12 cellular contexts compared by ENCODE assay signal in the genomic region with DNA sequence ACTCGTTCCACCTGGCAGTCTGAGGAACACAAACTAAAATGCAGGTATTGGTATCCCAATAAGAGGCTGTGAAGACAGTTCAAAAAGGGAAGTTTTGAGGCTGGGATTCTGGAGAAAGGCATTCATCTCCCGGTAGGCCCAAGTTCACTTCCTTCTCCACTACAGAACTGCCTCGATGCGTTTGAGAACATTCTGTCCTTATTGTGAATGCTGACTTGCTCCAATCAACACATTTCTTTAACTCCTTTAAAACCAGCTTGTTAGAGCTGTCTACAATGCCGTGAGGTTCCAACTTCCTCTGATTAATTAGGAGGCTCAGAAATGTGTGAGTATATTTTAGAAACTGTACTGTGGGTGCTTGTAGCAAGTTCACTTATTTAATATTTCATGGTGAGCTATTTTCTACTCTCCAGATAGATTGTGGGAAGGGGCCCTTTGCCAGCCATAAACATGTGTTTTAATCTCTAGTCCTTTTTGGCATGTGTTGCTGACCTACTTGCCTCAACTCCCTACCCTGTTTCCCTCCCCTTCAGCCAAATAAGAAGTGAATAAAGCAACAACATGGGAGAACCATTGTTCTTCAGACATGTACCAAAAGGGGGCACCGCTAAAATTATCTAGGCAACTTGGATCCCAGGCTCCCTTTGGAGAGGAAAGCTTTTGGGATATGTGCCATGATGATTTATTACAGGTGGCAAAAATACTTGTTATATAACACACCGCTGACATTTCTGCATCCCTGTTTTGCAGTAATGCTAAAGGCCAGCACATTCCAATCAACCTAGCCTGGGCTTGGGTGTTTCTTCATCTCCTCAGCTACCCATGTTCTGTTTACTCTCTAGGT.
DNase-seq lines count a peak whose midpoint lies in the region; ATAC-seq and TF ChIP-seq lines count a peak whose summit lies in the region.
"Had no signal": no experiment of that assay in that cellular context is flagged by ENCODE, and none has a peak within 500 bp of the region (broad histone marks: within the 10 kb centered on the region; RNA-seq: fewer than 3 reads in every experiment).

No MANE protein-coding gene starts in this region.

- no peak overlapping the region for H3K4me3 ChIP-seq in epithelial cell of esophagus (ENCODE audit: low read length)
- H3K4me3 ChIP-seq in upper lobe of right lung: no peak overlapping the region
- H3K4me3 ChIP-seq in Karpas-422 (ENCODE audit: low read length): no peak overlapping the region

- POLR2A ChIA-PET in GM10248 (lab: Yijun Ruan, JAX): no interaction called here

- no peak overlapping the region for H3K4me2 ChIP-seq in Karpas-422 (ENCODE audit: low read depth, low read length, poor library complexity, severe bottlenecking)

- H3K9me3 ChIP-seq in upper lobe of right lung (no peaks in the 10 kb centered on the region), Karpas-422 (ENCODE audit: low read length) (no peaks in the 10 kb centered on the region)

- no peak overlapping the region for H3K27ac ChIP-seq in upper lobe of right lung
- H3K27ac ChIP-seq in Karpas-422 (ENCODE audit: low read length): no peak overlapping the region

- H3K79me2 ChIP-seq in Karpas-422 (ENCODE audit: low read length): no peaks in the 10 kb centered on the region

- TF ChIP-seq CTCF in epithelial cell of esophagus (IDR thresholded peaks at IDR 0.05; ENCODE audit: insufficient read depth, low read depth, low read length, missing control alignments) (no peak), upper lobe of right lung (IDR thresholded peaks at IDR 0.05) (no peak), GM10248 (IDR thresholded peaks at IDR 0.05; ENCODE audit: control extremely low read depth, extremely low read depth, low read depth, missing control alignments) (no peak)

- H3K9me2 ChIP-seq in Karpas-422 (replicated peaks; ENCODE audit: insufficient read depth, low read length): no peaks in the 10 kb centered on the region

- H2AFZ ChIP-seq in Karpas-422 (ENCODE audit: low read length): no peak overlapping the region

- H3K36me3 ChIP-seq in upper lobe of right lung (no peaks in the 10 kb centered on the region), Karpas-422 (ENCODE audit: insufficient read depth, low read length) (no peaks in the 10 kb centered on the region)

- H3K9ac ChIP-seq in Karpas-422 (ENCODE audit: low read length): no peak overlapping the region

- H4K20me1 ChIP-seq in Karpas-422 (ENCODE audit: insufficient read depth, low read depth, low read length): no peaks in the 10 kb centered on the region

- intact Hi-C loops in upper lobe of right lung (cut with DNase I): no loop called here

- DNase-seq in M059J (ENCODE audit: low read depth) (peak; percentile 42), epithelial cell of esophagus (ENCODE audit: low read depth) (peak; percentile 21), medulla oblongata (ENCODE audit: extremely low spot score) (peak; percentile 50), upper lobe of right lung (no peak), GM10248 (ENCODE audit: extremely low spot score) (no peak), Karpas-422 (no peak)
- DNase-seq: activated CD4-positive, alpha-beta T cell treated with anti-CD3 and anti-CD28 coated beads, Interleukin-2, amount 10 ng/mL, durations not matched to agents 7 days and 5 days; activated gamma-delta T cell treated with Interleukin-2 at 50 U/mL for 16 hours; DND-41; NCI-H1436 treated with DMSO at 0.1 percent for 48 hours; NK-92 treated with Interleukin-12 subunit alpha and Interleukin-12 subunit beta, amount 100 ng/mL, for 24 hours had no signal

- CTCF ChIA-PET in GM10248 (lab: Yijun Ruan, JAX): no interaction called here

- H3K4me1 ChIP-seq in upper lobe of right lung (no peaks in the 10 kb centered on the region), Karpas-422 (ENCODE audit: low read length) (no peaks in the 10 kb centered on the region)

- H3K27me3 ChIP-seq in upper lobe of right lung (no peaks in the 10 kb centered on the region), Karpas-422 (ENCODE audit: low read length) (no peaks in the 10 kb centered on the region)

- ATAC-seq in upper lobe of right lung (peak; percentile 74), GM21576 (IDR thresholded peaks at IDR 0.05; ENCODE audit: unreplicated experiment) (no peak)

Comparison
In these comparisons a context has a peak if more than half of its experiments do, and no peak if none do; other contexts are left out.
1. DNase-seq: peak in M059J (single experiment), epithelial cell of esophagus (single experiment) and medulla oblongata (single experiment); none in upper lobe of right lung (single experiment), GM10248 (single experiment) and Karpas-422 (single experiment).